9 cellular contexts compared by ENCODE assay signal in the genomic region with DNA sequence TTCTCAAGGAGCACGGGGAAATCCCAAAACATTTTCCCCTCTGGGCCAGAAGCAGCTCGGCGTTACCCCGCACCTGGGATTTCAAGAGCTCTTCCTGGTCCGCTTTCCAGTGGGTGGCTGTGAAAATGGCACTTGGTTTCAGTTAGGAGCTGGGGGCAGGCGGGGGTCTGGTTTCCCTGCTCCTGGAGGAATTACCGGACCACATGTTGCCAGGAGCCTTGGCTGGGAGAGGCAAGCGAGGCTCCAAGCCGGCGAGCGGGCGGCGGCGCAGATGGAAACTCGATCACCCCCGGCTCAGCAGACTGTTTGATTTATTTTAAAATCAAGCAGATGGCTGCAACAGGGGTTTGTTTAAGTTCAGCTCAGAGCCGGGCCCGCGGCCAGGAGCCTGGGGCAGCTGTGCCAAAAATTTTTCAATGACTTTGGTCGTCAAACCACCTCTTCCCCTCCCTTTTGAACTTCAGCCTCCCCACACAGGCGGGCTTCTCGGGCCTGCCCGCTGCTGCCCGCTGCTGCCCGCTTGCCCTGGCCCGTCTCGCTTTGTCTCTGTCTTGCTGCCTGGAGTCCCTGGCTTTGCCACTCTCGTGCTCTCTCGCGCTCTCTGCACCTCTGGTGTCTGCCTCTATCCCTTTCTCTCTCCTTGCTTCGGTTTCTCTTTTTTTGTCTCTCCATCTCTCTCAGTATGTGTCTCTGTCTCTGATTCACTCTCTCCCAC.
DNase-seq lines count a peak whose midpoint lies in the region; ATAC-seq lines count a peak whose summit lies in the region.
"Had no signal": no experiment of that assay in that cellular context is flagged by ENCODE, and none has a peak within 500 bp of the region (broad histone marks: within the 10 kb centered on the region; RNA-seq: fewer than 3 reads in every experiment).

No MANE protein-coding gene starts in this region.

- H3K36me3 ChIP-seq in stomach smooth muscle (ENCODE audit: control insufficient read depth in 2 of 2, insufficient read depth in 2 of 2, low read length in 2 of 2): no peaks in the 10 kb centered on the region

- no peaks in the 10 kb centered on the region for H3K27me3 ChIP-seq in stomach smooth muscle (ENCODE audit: control insufficient read depth in 1 of 2, insufficient read depth in 2 of 2, low read length in 2 of 2)

- peaks cover 26% of the 10 kb centered on the region for H3K4me1 ChIP-seq in stomach smooth muscle (ENCODE audit: control insufficient read depth, insufficient read depth, low read length)

- no peak overlapping the region for H3K27ac Mint-ChIP-seq in activated naive CD8-positive, alpha-beta T cell
- no peak overlapping the region for H3K27ac Mint-ChIP-seq in activated naive CD8-positive, alpha-beta T cell treated with anti-CD3 and anti-CD28 coated beads, Interleukin-2, amount 50 U/mL, for 24 hours

- H3K27ac ChIP-seq in stomach smooth muscle (ENCODE audit: low read length): peak overlapping the region; percentile 37

- peaks cover 2% of the 10 kb centered on the region for H3K4me1 Mint-ChIP-seq in activated naive CD8-positive, alpha-beta T cell (ENCODE audit: low read depth)
- H3K4me1 Mint-ChIP-seq in activated naive CD8-positive, alpha-beta T cell treated with anti-CD3 and anti-CD28 coated beads, Interleukin-2, amount 50 U/mL, for 24 hours: peaks cover 3% of the 10 kb centered on the region

- H3K4me3 Mint-ChIP-seq in activated naive CD8-positive, alpha-beta T cell: peak overlapping the region; percentile 17
- H3K4me3 Mint-ChIP-seq in activated naive CD8-positive, alpha-beta T cell treated with anti-CD3 and anti-CD28 coated beads, Interleukin-2, amount 50 U/mL, for 24 hours: no peak overlapping the region
- H3K4me3 Mint-ChIP-seq: CD4-positive, CD25-positive, alpha-beta regulatory T cell had no signal

- H3K9me3 Mint-ChIP-seq in activated naive CD8-positive, alpha-beta T cell (ENCODE audit: low read depth): no peaks in the 10 kb centered on the region
- H3K9me3 Mint-ChIP-seq in activated naive CD8-positive, alpha-beta T cell treated with anti-CD3 and anti-CD28 coated beads, Interleukin-2, amount 50 U/mL, for 24 hours: no peaks in the 10 kb centered on the region
- H3K9me3 Mint-ChIP-seq: CD4-positive, CD25-positive, alpha-beta regulatory T cell had no signal

- no peaks in the 10 kb centered on the region for H3K9me3 ChIP-seq in stomach smooth muscle (ENCODE audit: control insufficient read depth in 2 of 2, low read length in 2 of 2)

- H3K4me3 ChIP-seq in stomach smooth muscle (ENCODE audit: low read length in 2 of 2): peak overlapping the region; percentile 57 to 60

- peak overlapping the region in 1 of 2 donors; percentile 51 for H3K9ac ChIP-seq in stomach smooth muscle (ENCODE audit: low read length in 2 of 2)

- no peak for ATAC-seq in activated naive CD8-positive, alpha-beta T cell treated with anti-CD3 and anti-CD28 coated beads, Interleukin-2, amount 50 U/mL, for 24 hours

- no peaks in the 10 kb centered on the region for H3K27me3 Mint-ChIP-seq in activated naive CD8-positive, alpha-beta T cell
- H3K27me3 Mint-ChIP-seq in activated naive CD8-positive, alpha-beta T cell treated with anti-CD3 and anti-CD28 coated beads, Interleukin-2, amount 50 U/mL, for 24 hours: no peaks in the 10 kb centered on the region
- H3K27me3 Mint-ChIP-seq: CD4-positive, CD25-positive, alpha-beta regulatory T cell had no signal

- DNase-seq in activated naive CD8-positive, alpha-beta T cell treated with anti-CD3 and anti-CD28 coated beads, Interleukin-2, amount 50 U/mL, for 24 hours: no peak
- peak; percentile 91 for DNase-seq in astrocyte of the hippocampus (ENCODE audit: low read depth, low spot score)
- peak; percentile 67 for DNase-seq in iPS-NIHi11 (ENCODE audit: low spot score)
- no peak for DNase-seq in SW480 (ENCODE audit: low spot score)
- DNase-seq in GDM1 (lab: John Stamatoyannopoulos, UW): no peak
- DNase-seq in stimulated activated CD4-positive, alpha-beta T cell treated with anti-CD3 and anti-CD28 coated beads, Interleukin-4, amount 100 ng/mL, for 4 hours: no peak
- DNase-seq: CD4-positive, CD25-positive, alpha-beta regulatory T cell had no signal

- H3K36me3 Mint-ChIP-seq in activated naive CD8-positive, alpha-beta T cell: no peaks in the 10 kb centered on the region
- no peaks in the 10 kb centered on the region for H3K36me3 Mint-ChIP-seq in activated naive CD8-positive, alpha-beta T cell treated with anti-CD3 and anti-CD28 coated beads, Interleukin-2, amount 50 U/mL, for 24 hours (ENCODE audit: low read depth)
- H3K36me3 Mint-ChIP-seq: CD4-positive, CD25-positive, alpha-beta regulatory T cell had no signal

Comparison
In these comparisons a context has a peak if more than half of its experiments do, and no peak if none do; other contexts are left out.
1. DNase-seq: peak in astrocyte of the hippocampus (single experiment) and iPS-NIHi11 (single experiment); none in activated naive CD8-positive, alpha-beta T cell treated with anti-CD3 and anti-CD28 coated beads, Interleukin-2, amount 50 U/mL, for 24 hours (single experiment), SW480 (single experiment), GDM1 (single experiment) and stimulated activated CD4-positive, alpha-beta T cell treated with anti-CD3 and anti-CD28 coated beads, Interleukin-4, amount 100 ng/mL, for 4 hours (0 of 2).